ENCODE assay signal across 1 cellular context in the genomic region with DNA sequence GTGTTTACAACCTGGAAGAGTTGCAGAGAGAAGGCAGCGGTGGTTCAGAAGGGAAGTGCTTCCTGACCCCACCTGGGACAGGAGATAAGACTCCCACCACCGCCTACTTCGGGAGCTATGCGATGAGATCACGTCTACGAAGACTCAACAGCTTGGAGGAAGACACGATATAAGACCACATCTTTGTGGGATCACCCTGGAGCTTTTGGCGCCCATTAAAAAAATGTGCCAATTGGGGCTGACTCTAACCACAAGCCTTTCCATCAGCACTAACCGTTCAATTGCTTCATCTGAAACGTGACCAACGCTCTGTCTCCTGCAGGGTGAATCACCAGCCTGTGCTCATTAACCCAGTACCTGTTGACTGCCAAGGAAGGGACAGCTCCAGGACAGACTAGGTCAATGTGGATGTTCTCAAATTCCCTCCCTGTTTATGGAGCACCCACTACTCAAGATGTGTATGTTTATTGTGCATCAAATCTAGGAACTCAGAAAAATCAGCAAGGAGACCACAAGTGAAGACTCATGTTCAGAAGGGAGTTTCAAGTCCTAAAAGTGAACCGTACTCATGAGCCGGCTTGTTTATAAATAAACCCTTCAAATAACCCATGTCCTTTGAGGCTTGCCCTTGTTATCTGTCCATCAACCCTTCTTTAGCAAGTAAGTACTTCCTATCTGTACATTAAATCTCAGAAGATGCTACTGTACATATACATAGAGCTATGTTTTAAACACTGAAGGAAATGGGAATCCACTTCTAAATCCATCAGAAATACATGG.
TF ChIP-seq lines count a peak whose summit lies in the region.

No MANE protein-coding gene starts in this region.

TF ChIP-seq in K562, 482 proteins besides CTCF, POLR2A, EP300 and RAD21 (continued from another document):
- TF ChIP-seq, protein P1, sequence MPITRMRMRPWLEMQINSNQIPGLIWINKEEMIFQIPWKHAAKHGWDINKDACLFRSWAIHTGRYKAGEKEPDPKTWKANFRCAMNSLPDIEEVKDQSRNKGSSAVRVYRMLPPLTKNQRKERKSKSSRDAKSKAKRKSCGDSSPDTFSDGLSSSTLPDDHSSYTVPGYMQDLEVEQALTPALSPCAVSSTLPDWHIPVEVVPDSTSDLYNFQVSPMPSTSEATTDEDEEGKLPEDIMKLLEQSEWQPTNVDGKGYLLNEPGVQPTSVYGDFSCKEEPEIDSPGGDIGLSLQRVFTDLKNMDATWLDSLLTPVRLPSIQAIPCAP (CRISPR knock-in tag; IDR thresholded peaks at IDR 0.05; ENCODE audit: borderline replicate concordance) = no peak
- no peak for TF ChIP-seq PHF20 (IDR thresholded peaks at IDR 0.05; ENCODE audit: partially characterized antibody)
- peak; percentile 74; the same call in 1 of the 2 replicates for TF ChIP-seq CTBP1 (IDR thresholded peaks at IDR 0.05; ENCODE audit: borderline replicate concordance)
- no peak for TF ChIP-seq BMI1 (IDR thresholded peaks at IDR 0.05; ENCODE audit: low read length)
- peak; percentile 59 for TF ChIP-seq JUND (IDR thresholded peaks at IDR 0.05; ENCODE audit: borderline replicate concordance, low read depth, low read length)
- TF ChIP-seq JUND (tag; IDR thresholded peaks at IDR 0.05; ENCODE audit: borderline replicate concordance, low read depth, low read length) = peak; percentile 67; the same call in 1 of the 3 replicates
- TF ChIP-seq ZFX (CRISPR knock-in tag; IDR thresholded peaks at IDR 0.05) = no peak
- TF ChIP-seq ZEB2 (IDR thresholded peaks at IDR 0.05) = peak; percentile 70; the same call in 1 of the 2 replicates
- TF ChIP-seq NFE2 (IDR thresholded peaks at IDR 0.05; ENCODE audit: low read depth) = 0 out of 2 replicates have a peak, but pooled peaks have one; percentile 3
- TF ChIP-seq, protein P2, sequence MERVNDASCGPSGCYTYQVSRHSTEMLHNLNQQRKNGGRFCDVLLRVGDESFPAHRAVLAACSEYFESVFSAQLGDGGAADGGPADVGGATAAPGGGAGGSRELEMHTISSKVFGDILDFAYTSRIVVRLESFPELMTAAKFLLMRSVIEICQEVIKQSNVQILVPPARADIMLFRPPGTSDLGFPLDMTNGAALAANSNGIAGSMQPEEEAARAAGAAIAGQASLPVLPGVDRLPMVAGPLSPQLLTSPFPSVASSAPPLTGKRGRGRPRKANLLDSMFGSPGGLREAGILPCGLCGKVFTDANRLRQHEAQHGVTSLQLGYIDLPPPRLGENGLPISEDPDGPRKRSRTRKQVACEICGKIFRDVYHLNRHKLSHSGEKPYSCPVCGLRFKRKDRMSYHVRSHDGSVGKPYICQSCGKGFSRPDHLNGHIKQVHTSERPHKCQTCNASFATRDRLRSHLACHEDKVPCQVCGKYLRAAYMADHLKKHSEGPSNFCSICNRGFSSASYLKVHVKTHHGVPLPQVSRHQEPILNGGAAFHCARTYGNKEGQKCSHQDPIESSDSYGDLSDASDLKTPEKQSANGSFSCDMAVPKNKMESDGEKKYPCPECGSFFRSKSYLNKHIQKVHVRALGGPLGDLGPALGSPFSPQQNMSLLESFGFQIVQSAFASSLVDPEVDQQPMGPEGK (CRISPR knock-in tag; IDR thresholded peaks at IDR 0.05; ENCODE audit: borderline replicate concordance) = no peak
- TF ChIP-seq LCOR (CRISPR knock-in tag; IDR thresholded peaks at IDR 0.05) = no peak
- TF ChIP-seq SMARCA5 (IDR thresholded peaks at IDR 0.05) = no peak
- TF ChIP-seq, protein P3, sequence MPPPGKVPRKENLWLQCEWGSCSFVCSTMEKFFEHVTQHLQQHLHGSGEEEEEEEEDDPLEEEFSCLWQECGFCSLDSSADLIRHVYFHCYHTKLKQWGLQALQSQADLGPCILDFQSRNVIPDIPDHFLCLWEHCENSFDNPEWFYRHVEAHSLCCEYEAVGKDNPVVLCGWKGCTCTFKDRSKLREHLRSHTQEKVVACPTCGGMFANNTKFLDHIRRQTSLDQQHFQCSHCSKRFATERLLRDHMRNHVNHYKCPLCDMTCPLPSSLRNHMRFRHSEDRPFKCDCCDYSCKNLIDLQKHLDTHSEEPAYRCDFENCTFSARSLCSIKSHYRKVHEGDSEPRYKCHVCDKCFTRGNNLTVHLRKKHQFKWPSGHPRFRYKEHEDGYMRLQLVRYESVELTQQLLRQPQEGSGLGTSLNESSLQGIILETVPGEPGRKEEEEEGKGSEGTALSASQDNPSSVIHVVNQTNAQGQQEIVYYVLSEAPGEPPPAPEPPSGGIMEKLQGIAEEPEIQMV (tag; conservative IDR thresholded peaks at IDR 0.05; ENCODE audit: low read depth) = no peak
- TF ChIP-seq BRCA1 (IDR thresholded peaks at IDR 0.05) = no peak
- TF ChIP-seq BRCA1 (CRISPR knock-in tag; IDR thresholded peaks at IDR 0.05) = no peak
- peak; percentile 47; the same call in 1 of the 2 replicates for TF ChIP-seq LEF1 (IDR thresholded peaks at IDR 0.05)
- TF ChIP-seq, protein P4, sequence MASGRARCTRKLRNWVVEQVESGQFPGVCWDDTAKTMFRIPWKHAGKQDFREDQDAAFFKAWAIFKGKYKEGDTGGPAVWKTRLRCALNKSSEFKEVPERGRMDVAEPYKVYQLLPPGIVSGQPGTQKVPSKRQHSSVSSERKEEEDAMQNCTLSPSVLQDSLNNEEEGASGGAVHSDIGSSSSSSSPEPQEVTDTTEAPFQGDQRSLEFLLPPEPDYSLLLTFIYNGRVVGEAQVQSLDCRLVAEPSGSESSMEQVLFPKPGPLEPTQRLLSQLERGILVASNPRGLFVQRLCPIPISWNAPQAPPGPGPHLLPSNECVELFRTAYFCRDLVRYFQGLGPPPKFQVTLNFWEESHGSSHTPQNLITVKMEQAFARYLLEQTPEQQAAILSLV (tag; IDR thresholded peaks at IDR 0.05) = no peak
- TF ChIP-seq HIVEP1 (CRISPR knock-in tag; IDR thresholded peaks at IDR 0.05) = no peak
- no peak for TF ChIP-seq HDAC6 (IDR thresholded peaks at IDR 0.05; ENCODE audit: low read depth, low read length)
- TF ChIP-seq MEIS2 (IDR thresholded peaks at IDR 0.05; ENCODE audit: partially characterized antibody) = peak; percentile 40
- TF ChIP-seq ZSCAN32 (CRISPR knock-in tag; IDR thresholded peaks at IDR 0.05) = no peak
- no peak for TF ChIP-seq BRD9 (IDR thresholded peaks at IDR 0.05; ENCODE audit: low read depth, partially characterized antibody)
- TF ChIP-seq WHSC1 (IDR thresholded peaks at IDR 0.05; ENCODE audit: low read length) = no peak
- TF ChIP-seq, protein P5, sequence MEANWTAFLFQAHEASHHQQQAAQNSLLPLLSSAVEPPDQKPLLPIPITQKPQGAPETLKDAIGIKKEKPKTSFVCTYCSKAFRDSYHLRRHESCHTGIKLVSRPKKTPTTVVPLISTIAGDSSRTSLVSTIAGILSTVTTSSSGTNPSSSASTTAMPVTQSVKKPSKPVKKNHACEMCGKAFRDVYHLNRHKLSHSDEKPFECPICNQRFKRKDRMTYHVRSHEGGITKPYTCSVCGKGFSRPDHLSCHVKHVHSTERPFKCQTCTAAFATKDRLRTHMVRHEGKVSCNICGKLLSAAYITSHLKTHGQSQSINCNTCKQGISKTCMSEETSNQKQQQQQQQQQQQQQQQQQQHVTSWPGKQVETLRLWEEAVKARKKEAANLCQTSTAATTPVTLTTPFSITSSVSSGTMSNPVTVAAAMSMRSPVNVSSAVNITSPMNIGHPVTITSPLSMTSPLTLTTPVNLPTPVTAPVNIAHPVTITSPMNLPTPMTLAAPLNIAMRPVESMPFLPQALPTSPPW (CRISPR knock-in tag; IDR thresholded peaks at IDR 0.05) = no peak
- TF ChIP-seq ATF7 (IDR thresholded peaks at IDR 0.05) = peak; percentile 78
- TF ChIP-seq CBFA2T3 (IDR thresholded peaks at IDR 0.05) = peak; percentile 81
- no peak for TF ChIP-seq ZNF274 (IDR thresholded peaks at IDR 0.05; ENCODE audit: borderline replicate concordance, low read depth, low read length)
- TF ChIP-seq MAZ (CRISPR knock-in tag; conservative IDR thresholded peaks at IDR 0.05 in 1 of 2, IDR thresholded peaks at IDR 0.05 in 1 of 2) = no peak
- TF ChIP-seq SOX6 (IDR thresholded peaks at IDR 0.05) = 0 out of 2 replicates have a peak, but pooled peaks have one; percentile 40
- TF ChIP-seq GTF2E2 (tag; IDR thresholded peaks at IDR 0.05) = no peak
- TF ChIP-seq, protein P6, sequence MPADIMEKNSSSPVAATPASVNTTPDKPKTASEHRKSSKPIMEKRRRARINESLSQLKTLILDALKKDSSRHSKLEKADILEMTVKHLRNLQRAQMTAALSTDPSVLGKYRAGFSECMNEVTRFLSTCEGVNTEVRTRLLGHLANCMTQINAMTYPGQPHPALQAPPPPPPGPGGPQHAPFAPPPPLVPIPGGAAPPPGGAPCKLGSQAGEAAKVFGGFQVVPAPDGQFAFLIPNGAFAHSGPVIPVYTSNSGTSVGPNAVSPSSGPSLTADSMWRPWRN (IDR thresholded peaks at IDR 0.05; ENCODE audit: low read depth) = peak; percentile 78
- TF ChIP-seq ZNF184 (CRISPR knock-in tag; IDR thresholded peaks at IDR 0.05) = no peak
